Comparison of ENCODE assay signal across 8 cellular contexts in the genomic region with DNA sequence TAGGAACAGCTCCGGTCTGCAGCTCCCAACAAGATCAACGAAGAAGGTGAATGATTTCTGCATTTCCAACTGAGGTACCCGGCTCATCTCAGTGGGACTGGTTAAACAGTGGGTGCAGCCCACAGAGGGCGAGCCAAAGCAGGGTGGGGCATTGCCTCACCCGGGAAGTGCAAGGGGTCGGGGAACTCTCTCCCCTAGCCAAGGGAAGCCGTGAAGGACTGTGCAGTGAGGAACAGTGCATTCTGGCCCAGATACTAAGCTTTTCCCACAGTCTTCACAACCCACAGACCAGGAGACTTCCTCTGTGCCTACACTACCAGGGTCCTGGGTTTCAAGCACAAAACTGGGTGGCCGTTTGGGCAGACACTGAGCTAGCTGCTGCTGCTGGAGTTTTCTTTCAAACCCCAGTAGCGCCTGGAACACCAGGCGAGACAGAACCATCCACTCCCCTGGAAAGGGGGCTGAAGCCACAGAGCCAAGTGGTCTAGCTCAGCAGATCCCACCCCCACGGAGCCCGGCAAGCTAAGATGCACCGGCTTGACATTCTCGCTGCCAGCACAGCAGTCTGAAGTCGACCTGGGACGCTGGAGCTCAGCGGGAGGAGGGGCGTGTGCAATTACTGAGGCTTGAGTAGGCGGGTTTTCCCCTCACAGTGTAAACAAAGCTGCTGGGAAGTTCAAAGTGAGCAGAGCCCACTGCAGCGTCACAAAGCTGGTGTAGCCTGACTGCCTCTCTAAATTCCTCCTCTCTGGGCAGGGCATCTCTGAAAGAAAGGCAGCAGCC.
A peak's percentile ranks its signal among the peaks of the same experiment; 100 is the strongest.
DNase-seq lines count a peak whose midpoint lies in the region; FAIRE-seq and TF ChIP-seq lines count a peak whose summit lies in the region.

No MANE protein-coding gene starts in this region.

- H3K27ac ChIP-seq in stomach = peak overlapping the region in 3 of 5 donors; percentile 3 to 46 (median 24)
- H3K27ac ChIP-seq in breast epithelium = no peak overlapping the region

- H3K4me1 ChIP-seq in stomach (peaks cover 0 to 14% (median 9%) of the 10 kb centered on the region in 4 donors), breast epithelium (no peaks in the 10 kb centered on the region)

- TF ChIP-seq POLR2A in stomach (IDR thresholded peaks at IDR 0.05) (no peak), breast epithelium (IDR thresholded peaks at IDR 0.05) (no peak)

- no peak for TF ChIP-seq EP300 in stomach (IDR thresholded peaks at IDR 0.05)

- H3K4me3 ChIP-seq in stomach (no peak overlapping the region), breast epithelium (peak overlapping the region in 1 of 3 donors; percentile 23)

- TF ChIP-seq CTCF in stomach (IDR thresholded peaks at IDR 0.05) (no peak), breast epithelium (IDR thresholded peaks at IDR 0.05) (no peak)

- H3K36me3 ChIP-seq in stomach (no peaks in the 10 kb centered on the region), breast epithelium (no peaks in the 10 kb centered on the region)

- WGBS in stomach, 5 donors = 28 to 38% (median 34%) methylated on average over 7 to 20 of the region's 20 CpGs

- H3K27me3 ChIP-seq in stomach (no peaks in the 10 kb centered on the region), breast epithelium (no peaks in the 10 kb centered on the region)

- peak; percentile 24 for DNase-seq in activated CD8-positive, alpha-beta memory T cell treated with anti-CD3 and anti-CD28 coated beads, Interleukin-2, amount 50 U/mL, for 4 hours
- DNase-seq in activated CD8-positive, alpha-beta memory T cell treated with anti-CD3 and anti-CD28 coated beads, Interleukin-2, amount 50 U/mL, for 48 hours = no peak
- DNase-seq in T1000 (lab: John Stamatoyannopoulos, UW) = peak; percentile 0
- DNase-seq in iPS DF 4.7 (ENCODE audit: extremely low read depth, low spot score) = peak; percentile 33
- peak; percentile 61 for DNase-seq in stomach
- DNase-seq in breast epithelium (ENCODE audit: low spot score in 2 of 2) = no peak
- DNase-seq in urothelium cell line (ENCODE audit: low spot score) = no peak
- DNase-seq in NCI-H1105 treated with DMSO at 0.1 percent for 48 hours (lab: John Stamatoyannopoulos, UW) = no peak

- no peak for FAIRE-seq in urothelium cell line (lab: Jason Lieb, UNC)

- H3K9me3 ChIP-seq in stomach (peaks cover 0 to 3% (median 0%) of the 10 kb centered on the region in 4 donors), breast epithelium (no peaks in the 10 kb centered on the region)

- intact Hi-C loops in stomach (cut with DNase I; ENCODE audit: low total_unique reads) (no loop called here), breast epithelium (cut with DNase I; ENCODE audit: low total_unique reads) (no loop called here)

Comparison
In these comparisons a context has a peak if more than half of its experiments do, and no peak if none do; other contexts are left out.
1. DNase-seq: peak in activated CD8-positive, alpha-beta memory T cell treated with anti-CD3 and anti-CD28 coated beads, Interleukin-2, amount 50 U/mL, for 4 hours (single experiment), T1000 (single experiment), iPS DF 4.7 (single experiment) and stomach (single experiment); none in activated CD8-positive, alpha-beta memory T cell treated with anti-CD3 and anti-CD28 coated beads, Interleukin-2, amount 50 U/mL, for 48 hours (single experiment), breast epithelium (0 of 2), urothelium cell line (single experiment) and NCI-H1105 treated with DMSO at 0.1 percent for 48 hours (single experiment).
2. H3K27ac ChIP-seq: peak in stomach (3 of 5); none in breast epithelium (0 of 2).